Comparison of ENCODE assay signal across 11 cellular contexts in the genomic region with DNA sequence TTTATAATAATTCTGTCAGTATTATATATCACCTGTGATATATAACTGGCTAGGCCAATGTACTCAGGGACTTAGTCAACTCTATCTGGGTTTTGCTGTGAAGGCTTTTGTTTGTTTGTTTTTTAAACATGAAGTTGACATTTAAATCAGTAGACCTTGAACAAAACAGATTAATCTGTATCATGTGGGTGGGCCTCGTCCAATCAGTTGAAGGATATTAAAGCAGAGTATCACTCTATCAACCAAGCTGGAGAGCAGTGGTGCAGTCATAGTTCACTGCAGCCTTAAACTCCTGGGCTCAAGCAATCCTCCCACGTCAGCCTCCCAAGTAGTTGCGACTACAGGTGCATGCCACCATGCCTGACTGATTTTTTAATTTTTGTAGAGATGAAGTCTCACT.
"Had no signal": no experiment of that assay in that cellular context is flagged by ENCODE, and none has a peak within 500 bp of the region (broad histone marks: within the 10 kb centered on the region; RNA-seq: fewer than 3 reads in every experiment).

No MANE protein-coding gene starts in this region.

- FAIRE-seq: H1, H54 had no signal

- H2AFZ ChIP-seq: GM23248, GM23338 had no signal

- ATAC-seq: GM23338, HCT116 had no signal

- H3K9me3 ChIP-seq: HAP-1 had no signal

- H3K4me2 ChIP-seq: GM23338 had no signal

- H3K4me3 ChIP-seq: GM23248, GM23338, HAP-1 had no signal

- H3K9ac ChIP-seq: GM23248 had no signal

- H3K36me3 ChIP-seq: HAP-1 had no signal

- DNase-seq: GM23248, GOT3, H7, H9, HCEC 1CT, HFFc6 had no signal

- H3K4me1 ChIP-seq: HAP-1 had no signal

- H3K27ac ChIP-seq: GM23248 had no signal
